14 cellular contexts compared by ENCODE assay signal in the genomic region with DNA sequence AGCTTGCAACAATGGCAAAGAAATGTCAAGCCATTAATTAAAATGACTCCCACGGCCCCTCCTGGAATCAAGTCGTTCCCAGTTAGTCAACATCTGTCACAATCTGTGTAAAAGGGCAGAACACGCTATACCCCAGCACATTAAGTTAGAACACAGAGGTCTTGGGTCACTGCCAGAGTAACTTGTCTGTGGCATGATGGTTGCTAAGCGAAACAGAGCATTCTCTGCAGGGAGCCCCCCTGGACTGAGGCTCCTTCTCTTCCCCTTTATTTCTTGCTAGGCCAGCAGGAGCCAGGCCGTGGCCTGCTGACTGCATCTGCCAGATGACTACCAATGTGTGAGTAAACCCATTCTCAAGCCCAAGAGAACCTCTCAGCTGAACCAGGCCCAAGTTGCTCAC. TPM values are rescaled to one million over a fixed set of nuclear protein-coding genes. Genes with fewer than 3 reads are reported as not detected.
DNase-seq lines count a peak whose midpoint lies in the region; ATAC-seq and TF ChIP-seq lines count a peak whose summit lies in the region.
"Had no signal": no experiment of that assay in that cellular context is flagged by ENCODE, and none has a peak within 500 bp of the region (broad histone marks: within the 10 kb centered on the region; RNA-seq: fewer than 3 reads in every experiment).

No MANE protein-coding gene starts in this region.

- H3K27me3 ChIP-seq in H7 (ENCODE audit: control insufficient read depth, insufficient read depth, low read length), result no peaks in the 10 kb centered on the region
- no peaks in the 10 kb centered on the region for H3K27me3 ChIP-seq in colonic mucosa

- H3K9me3 Mint-ChIP-seq in WTC11 (no peaks in the 10 kb centered on the region), endothelial cell (ENCODE audit: unreplicated experiment) (no peaks in the 10 kb centered on the region)
- H3K9me3 Mint-ChIP-seq: activated CD4-positive, alpha-beta T cell treated with anti-CD3 and anti-CD28 coated beads, Interleukin-2, amount 10 ng/mL, durations not matched to agents 7 days and 5 days; activated naive CD4-positive, alpha-beta T cell treated with anti-CD3 and anti-CD28 coated beads, Interleukin-2, amount 50 U/mL, for 72 hours had no signal

- no peaks in the 10 kb centered on the region for H3K27me3 Mint-ChIP-seq in WTC11 (ENCODE audit: low read depth)
- H3K27me3 Mint-ChIP-seq in endothelial cell (ENCODE audit: unreplicated experiment), result no peaks in the 10 kb centered on the region

- H3K36me3 Mint-ChIP-seq in WTC11 (no peaks in the 10 kb centered on the region), endothelial cell (ENCODE audit: low read depth, unreplicated experiment) (no peaks in the 10 kb centered on the region)
- H3K36me3 Mint-ChIP-seq: activated naive CD4-positive, alpha-beta T cell treated with anti-CD3 and anti-CD28 coated beads, Interleukin-2, amount 50 U/mL, for 72 hours had no signal

- H3K27ac ChIP-seq in colonic mucosa, result no peak overlapping the region
- H3K27ac ChIP-seq: HL-60 had no signal

- CTCF ChIA-PET in WTC11 (lab: Charles Lee), result interaction anchor here (0.7 to 1.0 kb wide), 2 partner anchors 10 to 105 kb away, joined by 3 read pairs; no protein-coding TSS in a partner anchor

- no peaks in the 10 kb centered on the region for H3K9me3 ChIP-seq in colonic mucosa

- no peak overlapping the region for H3K4me3 Mint-ChIP-seq in WTC11
- no peak overlapping the region for H3K4me3 Mint-ChIP-seq in endothelial cell (ENCODE audit: unreplicated experiment)
- H3K4me3 Mint-ChIP-seq: activated CD4-positive, alpha-beta T cell treated with anti-CD3 and anti-CD28 coated beads, Interleukin-2, amount 10 ng/mL, durations not matched to agents 7 days and 5 days had no signal

- no peak overlapping the region for H3K4me3 ChIP-seq in H7 (ENCODE audit: insufficient read depth, low read depth, low read length)
- no peak overlapping the region for H3K4me3 ChIP-seq in colonic mucosa

- TF ChIP-seq CTCF in WTC11 (IDR thresholded peaks at IDR 0.05) (no peak), colonic mucosa (IDR thresholded peaks at IDR 0.05) (no peak), endothelial cell (IDR thresholded peaks at IDR 0.05; ENCODE audit: unreplicated experiment) (no peak)

- POLR2A ChIA-PET in WTC11 (lab: Charles Lee), result no interaction called here

- H3K4me1 ChIP-seq in colonic mucosa, result no peaks in the 10 kb centered on the region

- ATAC-seq in WTC11 (no peak), left ventricle myocardium superior (peak; percentile 86)
- ATAC-seq: stimulated activated naive CD8-positive, alpha-beta T cell treated with anti-CD3 and anti-CD28 coated beads, Interleukin-15, Interleukin-2, amounts not matched to agents 100 U/mL and 50 U/mL, for 24 hours had no signal

- no peak overlapping the region for H3K9ac ChIP-seq in colonic mucosa (ENCODE audit: low read depth in 2 of 2, low read length in 2 of 2)

- H3K27ac Mint-ChIP-seq in WTC11 (no peak overlapping the region), endothelial cell (ENCODE audit: unreplicated experiment) (no peak overlapping the region)
- H3K27ac Mint-ChIP-seq: activated CD4-positive, alpha-beta T cell treated with anti-CD3 and anti-CD28 coated beads, Interleukin-2, amount 10 ng/mL, durations not matched to agents 7 days and 5 days; activated naive CD4-positive, alpha-beta T cell treated with anti-CD3 and anti-CD28 coated beads, Interleukin-2, amount 50 U/mL, for 72 hours had no signal

- H3K36me3 ChIP-seq in H7 (replicated peaks; ENCODE audit: control insufficient read depth, insufficient read depth, low read length) (no peaks in the 10 kb centered on the region), colonic mucosa (no peaks in the 10 kb centered on the region)

- intact Hi-C loops in left ventricle myocardium superior (cut with micrococcal nuclease) (no loop called here), colonic mucosa (cut with DNase I) (no loop called here)

- DNase-seq in HCEC 1CT (peak; percentile 10), WTC11 (ENCODE audit: low spot score) (no peak), left ventricle myocardium superior (peak; percentile 33), smooth muscle cell of the brain vasculature (ENCODE audit: low read depth, low spot score) (peak; percentile 92), H7 (no peak), colonic mucosa (no peak), endothelial cell (ENCODE audit: low spot score) (no peak)
- DNase-seq: activated CD4-positive, alpha-beta T cell treated with anti-CD3 and anti-CD28 coated beads, Interleukin-2, amount 10 ng/mL, durations not matched to agents 7 days and 5 days; DND-41; mammary epithelial cell; NCI-H187 treated with DMSO at 0.1 percent for 48 hours; stimulated activated naive CD8-positive, alpha-beta T cell treated with anti-CD3 and anti-CD28 coated beads, Interleukin-15, Interleukin-2, amounts not matched to agents 100 U/mL and 50 U/mL, for 24 hours had no signal

- H3K4me1 Mint-ChIP-seq in WTC11 (no peaks in the 10 kb centered on the region), endothelial cell (ENCODE audit: unreplicated experiment) (peaks cover 7% of the 10 kb centered on the region)

TF ChIP-seq in WTC11, 78 proteins besides CTCF, POLR2A, EP300 and RAD21:
- TF ChIP-seq ZNF423 (CRISPR knock-in tag; IDR thresholded peaks at IDR 0.05) (0 out of 2 replicates have a peak, but pooled peaks have one; percentile 15), ELF4 (CRISPR knock-in tag; IDR thresholded peaks at IDR 0.05; ENCODE audit: low read depth) (no peak)

RNA-seq across cellular contexts. Expression of gene ZBED3, which starts 51.9 kb away (rescaled TPM):
- total RNA-seq in WTC11 (2021) (3.6 to 7.0 TPM (median 5.7 TPM) in 3 replicates), left ventricle myocardium superior (4.7 TPM), colonic mucosa (10 to 100 TPM; 10.2 to 12.6 TPM), endothelial cell (ENCODE audit: unreplicated experiment) (13.0 TPM)
- total RNA-seq in H7 (2014; rRNA removed; shearing (Covaris generic)), result 1.6 and 1.9 TPM in 2 replicates

Comparison
In these comparisons a context has a peak if more than half of its experiments do, and no peak if none do; other contexts are left out.
1. DNase-seq: peak in HCEC 1CT (single experiment), left ventricle myocardium superior (single experiment) and smooth muscle cell of the brain vasculature (single experiment); none in WTC11 (single experiment), H7 (single experiment), colonic mucosa (single experiment) and endothelial cell (single experiment).